11 cellular contexts compared by ENCODE assay signal in the genomic region with DNA sequence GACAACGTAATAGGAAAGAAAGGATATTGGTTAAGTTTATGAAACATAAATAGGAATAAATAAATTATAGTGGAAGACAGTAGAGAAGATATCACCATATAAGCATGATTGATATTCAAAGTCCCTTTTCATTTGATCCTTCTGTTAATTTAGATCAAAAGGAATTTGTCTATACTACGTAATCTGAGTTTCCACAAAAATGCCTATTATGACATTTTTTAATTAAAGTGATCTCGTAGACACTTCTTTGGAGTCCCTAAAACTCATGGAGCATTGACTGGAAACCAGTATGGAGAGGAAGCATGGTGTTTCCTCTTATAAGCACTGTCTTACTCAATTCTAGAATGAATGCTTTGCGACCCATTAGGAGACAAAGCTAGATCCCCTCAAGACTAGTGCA.
"Had no signal": no experiment of that assay in that cellular context is flagged by ENCODE, and none has a peak within 500 bp of the region (broad histone marks: within the 10 kb centered on the region; RNA-seq: fewer than 3 reads in every experiment).

No MANE protein-coding gene starts in this region.

- H3K9ac ChIP-seq: GM23248 had no signal

- H3K36me3 ChIP-seq: HAP-1 had no signal

- FAIRE-seq: H1, H54 had no signal

- DNase-seq: GOT3, H7, H9, HCEC 1CT, HFFc6 had no signal

- H3K4me2 ChIP-seq: GM23338 had no signal

- H3K27ac ChIP-seq: GM23248 had no signal

- H3K9me3 ChIP-seq: HAP-1 had no signal

- H3K4me3 ChIP-seq: GM23248, GM23338, HAP-1 had no signal

- H2AFZ ChIP-seq: GM23248, GM23338 had no signal

- ATAC-seq: GM23338, HCT116 had no signal

- H3K4me1 ChIP-seq: HAP-1 had no signal
